ENCODE assay signal across 18 cellular contexts in the genomic region with DNA sequence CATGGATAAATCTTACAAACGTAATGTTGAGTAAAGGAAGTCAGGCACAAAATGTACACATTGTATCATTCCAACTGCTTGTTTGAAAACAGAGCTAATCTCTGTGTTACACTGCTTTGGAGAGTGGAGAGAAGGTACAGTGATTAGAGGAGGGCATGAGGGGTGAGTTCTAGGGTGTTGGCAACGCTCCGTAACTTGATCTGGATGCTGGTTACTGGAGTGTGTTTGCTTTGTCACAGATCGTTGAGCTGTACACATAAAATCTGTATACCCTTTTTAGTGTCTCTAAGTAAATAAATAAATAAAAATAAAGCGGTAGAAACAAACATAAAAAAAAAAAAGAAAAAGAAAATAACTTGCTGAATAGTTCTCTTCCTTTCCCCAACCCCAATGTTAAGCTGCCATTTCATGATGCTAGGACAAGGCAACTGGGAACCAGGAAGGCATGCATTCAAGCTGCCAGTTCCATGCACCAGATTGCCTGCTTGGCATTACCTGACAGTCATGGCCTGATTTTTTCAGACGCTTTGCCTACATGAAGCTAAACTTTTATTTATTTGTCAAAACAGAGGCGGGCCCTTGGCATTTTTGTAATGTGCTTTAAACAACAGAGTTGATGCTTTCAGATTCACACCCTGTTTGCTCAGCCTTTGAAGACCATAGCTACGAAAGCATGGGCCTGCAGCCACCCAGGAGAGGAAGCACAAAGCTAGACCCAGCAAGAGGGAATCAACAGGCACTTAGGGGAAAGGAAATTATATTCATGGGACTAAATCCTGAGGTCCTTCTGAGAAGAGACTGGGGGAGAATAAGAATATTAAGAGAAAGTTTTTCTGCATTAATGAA. TPM values are rescaled to one million over a fixed set of nuclear protein-coding genes. Genes with fewer than 3 reads are reported as not detected.
A peak's percentile ranks its signal among the peaks of the same experiment; 100 is the strongest.
DNase-seq lines count a peak whose midpoint lies in the region; ATAC-seq and TF ChIP-seq lines count a peak whose summit lies in the region.
"Had no signal": no experiment of that assay in that cellular context is flagged by ENCODE, and none has a peak within 500 bp of the region (broad histone marks: within the 10 kb centered on the region; RNA-seq: fewer than 3 reads in every experiment).

No MANE protein-coding gene starts in this region.

- intact Hi-C loops in activated T-helper 2 cell treated with anti-CD3 and anti-CD28 coated beads, Interferon-gamma antibody, Interleukin-2, Interleukin-4, amounts not matched to agents 10 μg/mL and 5 μg/mL and 100 μg/mL, durations not matched to agents 14 hours and 24 hours and 36 hours (cut with micrococcal nuclease), result no loop called here

- TF ChIP-seq CTCF in H9 (conservative IDR thresholded peaks at IDR 0.05) (no peak), chondrocyte (IDR thresholded peaks at IDR 0.05) (no peak)

- H3K9me3 ChIP-seq in H9 (ENCODE audit: control insufficient read depth, low read depth, low read length), result no peaks in the 10 kb centered on the region

- no peak overlapping the region for H3K14ac ChIP-seq in H9 (ENCODE audit: insufficient read depth, low read length)

- no peaks in the 10 kb centered on the region for H3K23me2 ChIP-seq in H9 (ENCODE audit: insufficient read length, low read depth, low read length, poor library complexity, severe bottlenecking)

- H2BK15ac ChIP-seq in H9 (ENCODE audit: low read depth, low read length), result no peak overlapping the region

- peaks cover 7% of the 10 kb centered on the region; the same call in 1 of the 2 replicates for H3K4me1 ChIP-seq in H9 (ENCODE audit: insufficient read depth, low read length)
- H3K4me1 ChIP-seq: upper lobe of right lung had no signal

- no peaks in the 10 kb centered on the region for H4K20me1 ChIP-seq in H9 (ENCODE audit: control insufficient read depth, insufficient read depth, insufficient read length)

- H3K27ac ChIP-seq in H9 (ENCODE audit: insufficient read length, low read depth, low read length), result no peak overlapping the region
- H3K27ac ChIP-seq: hepatocyte, upper lobe of right lung had no signal

- no peak overlapping the region for H2BK12ac ChIP-seq in H9 (ENCODE audit: insufficient read length, low read depth, low read length)

- H3T11ph ChIP-seq in H9 (ENCODE audit: low read length), result no peak overlapping the region

- H3K9me3 Mint-ChIP-seq in H9 (no peaks in the 10 kb centered on the region), chondrocyte (ENCODE audit: low read depth) (peaks cover 12% of the 10 kb centered on the region)
- peaks cover 5% of the 10 kb centered on the region for H3K9me3 Mint-ChIP-seq in activated T-helper 2 cell treated with anti-CD3 and anti-CD28 coated beads, Interferon-gamma antibody, Interleukin-2, Interleukin-4, amounts not matched to agents 10 μg/mL and 5 μg/mL and 100 μg/mL, durations not matched to agents 14 hours and 24 hours and 36 hours

- H3K4ac ChIP-seq in H9 (ENCODE audit: low read depth, low read length), result no peak overlapping the region

- H3K4me3 Mint-ChIP-seq in H9 (no peak overlapping the region), chondrocyte (ENCODE audit: unreplicated experiment) (no peak overlapping the region)
- no peak overlapping the region for H3K4me3 Mint-ChIP-seq in activated T-helper 2 cell treated with anti-CD3 and anti-CD28 coated beads, Interferon-gamma antibody, Interleukin-2, Interleukin-4, amounts not matched to agents 10 μg/mL and 5 μg/mL and 100 μg/mL, durations not matched to agents 14 hours and 24 hours and 36 hours (ENCODE audit: low read depth)
- H3K4me3 Mint-ChIP-seq: activated CD4-positive, alpha-beta T cell treated with anti-CD3 and anti-CD28 coated beads, Interleukin-2, amount 10 ng/mL, durations not matched to agents 7 days and 5 days; activated T-cell treated with anti-CD3 and anti-CD28 coated beads, Interleukin-2, amount 50 U/mL, for 72 hours; CD14-positive monocyte; T-helper 17 cell had no signal

- WGBS in H9 (ENCODE audit: extremely low coverage, insufficient read length, low lambda C conversion rate), result no CpG with 5 or more reads among the region's 8 CpGs

- no peak overlapping the region for H3K4me2 ChIP-seq in H9 (ENCODE audit: insufficient read depth, insufficient read length, low read length)
- H3K4me2 ChIP-seq: hepatocyte had no signal

- no peak overlapping the region for H4K5ac ChIP-seq in H9 (ENCODE audit: insufficient read length, low read depth, low read length)

- H3K79me1 ChIP-seq in H9 (ENCODE audit: insufficient read depth, low read depth, low read length, poor library complexity, severe bottlenecking), result peaks cover 7% of the 10 kb centered on the region

- H3K79me2 ChIP-seq in H9 (ENCODE audit: insufficient read depth, low read length), result peaks cover 16% of the 10 kb centered on the region; the same call in 1 of the 2 replicates

- DNase-seq in DMS 273 treated with DMSO at 0.1 percent for 48 hours (lab: John Stamatoyannopoulos, UW) (peak; percentile 5), H9 (no peak), NCI-H526 treated with DMSO at 0.1 percent for 48 hours (lab: John Stamatoyannopoulos, UW) (peak; percentile 42), left kidney (ENCODE audit: low read depth, low spot score) (peak; percentile 73), chondrocyte (ENCODE audit: low spot score) (no peak)
- DNase-seq in activated T-cell treated with anti-CD3 and anti-CD28 coated beads, Interleukin-2, amount 50 U/mL, for 1 hour, result no peak
- no peak for DNase-seq in activated T-helper 2 cell treated with anti-CD3 and anti-CD28 coated beads, Interferon-gamma antibody, Interleukin-2, Interleukin-4, amounts not matched to agents 10 μg/mL and 5 μg/mL and 100 μg/mL, durations not matched to agents 14 hours and 24 hours and 36 hours (ENCODE audit: low spot score)
- DNase-seq: activated CD4-positive, alpha-beta T cell treated with anti-CD3 and anti-CD28 coated beads, Interleukin-2, amount 10 ng/mL, durations not matched to agents 7 days and 5 days; activated T-cell treated with anti-CD3 and anti-CD28 coated beads, Interleukin-2, amount 50 U/mL, for 72 hours; anterior cingulate cortex; KBM-7; NCI-H2227 treated with DMSO at 0.1 percent for 48 hours; T-helper 17 cell; upper lobe of right lung had no signal

- no peak overlapping the region for H2BK120ac ChIP-seq in H9 (ENCODE audit: low read depth, low read length, poor library complexity, severe bottlenecking)

- H3K36me3 Mint-ChIP-seq in H9 (ENCODE audit: insufficient read depth in 1 of 3, low read depth in 3 of 3) (peaks cover 24 to 41% (median 32%) of the 10 kb centered on the region in 3 experiments), chondrocyte (ENCODE audit: low read depth) (peaks cover 12% of the 10 kb centered on the region)
- H3K36me3 Mint-ChIP-seq in activated T-helper 2 cell treated with anti-CD3 and anti-CD28 coated beads, Interferon-gamma antibody, Interleukin-2, Interleukin-4, amounts not matched to agents 10 μg/mL and 5 μg/mL and 100 μg/mL, durations not matched to agents 14 hours and 24 hours and 36 hours (ENCODE audit: low read depth), result no peaks in the 10 kb centered on the region

- no peak overlapping the region for H2BK20ac ChIP-seq in H9 (ENCODE audit: low read depth, low read length, poor library complexity, severe bottlenecking)

- H3K27me3 ChIP-seq in H9 (ENCODE audit: insufficient read depth, low read length), result no peaks in the 10 kb centered on the region
- H3K27me3 ChIP-seq: hepatocyte, upper lobe of right lung had no signal

- no peak overlapping the region for H3K9ac ChIP-seq in H9 (ENCODE audit: extremely low read depth, insufficient read length, low read length)

- H3K27me3 Mint-ChIP-seq in H9 (ENCODE audit: low read depth) (no peaks in the 10 kb centered on the region), chondrocyte (ENCODE audit: low read depth) (no peaks in the 10 kb centered on the region)
- H3K27me3 Mint-ChIP-seq in activated T-helper 2 cell treated with anti-CD3 and anti-CD28 coated beads, Interferon-gamma antibody, Interleukin-2, Interleukin-4, amounts not matched to agents 10 μg/mL and 5 μg/mL and 100 μg/mL, durations not matched to agents 14 hours and 24 hours and 36 hours (ENCODE audit: low read depth), result no peaks in the 10 kb centered on the region

- H4K8ac ChIP-seq in H9 (replicated peaks; ENCODE audit: insufficient read length, low read depth, low read length), result no peak overlapping the region

- H3K18ac ChIP-seq in H9 (ENCODE audit: insufficient read length, low read depth, low read length), result no peak overlapping the region

- H3K4me1 Mint-ChIP-seq in H9, result peaks cover 31 to 35% of the 10 kb centered on the region in 2 experiments
- no peaks in the 10 kb centered on the region for H3K4me1 Mint-ChIP-seq in chondrocyte (ENCODE audit: low read depth)
- H3K4me1 Mint-ChIP-seq in activated T-helper 2 cell treated with anti-CD3 and anti-CD28 coated beads, Interferon-gamma antibody, Interleukin-2, Interleukin-4, amounts not matched to agents 10 μg/mL and 5 μg/mL and 100 μg/mL, durations not matched to agents 14 hours and 24 hours and 36 hours (ENCODE audit: low read depth), result no peaks in the 10 kb centered on the region
- H3K4me1 Mint-ChIP-seq: activated CD4-positive, alpha-beta T cell treated with anti-CD3 and anti-CD28 coated beads, Interleukin-2, amount 10 ng/mL, durations not matched to agents 7 days and 5 days; CD14-positive monocyte; T-helper 17 cell had no signal

- H3K56ac ChIP-seq in H9 (ENCODE audit: insufficient read length, low read depth, low read length), result no peak overlapping the region

- H2BK5ac ChIP-seq in H9 (ENCODE audit: insufficient read length, low read length), result no peak overlapping the region

- no peak overlapping the region for H2AFZ ChIP-seq in H9 (ENCODE audit: low read length)
- H2AFZ ChIP-seq: hepatocyte had no signal

- no peak overlapping the region for H2AK5ac ChIP-seq in H9 (ENCODE audit: insufficient read length, low read length)

- peak overlapping the region; percentile 68 to 83 (median 69); a peak in 2 of 7 replicates for H3K27ac Mint-ChIP-seq in H9
- H3K27ac Mint-ChIP-seq in chondrocyte (ENCODE audit: unreplicated experiment), result no peak overlapping the region
- H3K27ac Mint-ChIP-seq in activated T-helper 2 cell treated with anti-CD3 and anti-CD28 coated beads, Interferon-gamma antibody, Interleukin-2, Interleukin-4, amounts not matched to agents 10 μg/mL and 5 μg/mL and 100 μg/mL, durations not matched to agents 14 hours and 24 hours and 36 hours, result no peak overlapping the region
- H3K27ac Mint-ChIP-seq: activated CD4-positive, alpha-beta T cell treated with anti-CD3 and anti-CD28 coated beads, Interleukin-2, amount 10 ng/mL, durations not matched to agents 7 days and 5 days; activated T-cell treated with anti-CD3 and anti-CD28 coated beads, Interleukin-2, amount 50 U/mL, for 72 hours; CD14-positive monocyte; T-helper 17 cell had no signal

- ATAC-seq in HG03442 (IDR thresholded peaks at IDR 0.05; ENCODE audit: unreplicated experiment), result no peak
- ATAC-seq: activated T-cell treated with anti-CD3 and anti-CD28 coated beads, Interleukin-2, amount 50 U/mL, for 72 hours; left lobe of liver; T-helper 17 cell; upper lobe of right lung had no signal

- no peak overlapping the region for H3K23ac ChIP-seq in H9 (ENCODE audit: insufficient read length, low read depth, low read length)

- no peak overlapping the region for H4K91ac ChIP-seq in H9 (ENCODE audit: insufficient read length, low read depth, low read length)

RNA-seq across cellular contexts. Expression of a gene that starts 21.2 kb away (rescaled TPM):
- total RNA-seq in H9 (2021) (39.1 and 40.9 TPM in 2 replicates), chondrocyte (4.3 to 23.1 TPM (median 20.2 TPM) in 3 replicates)
- 2.7 and 2.8 TPM in 2 replicates for total RNA-seq in activated T-helper 2 cell treated with anti-CD3 and anti-CD28 coated beads, Interferon-gamma antibody, Interleukin-2, Interleukin-4, amounts not matched to agents 10 μg/mL and 5 μg/mL and 100 μg/mL, durations not matched to agents 14 hours and 24 hours and 36 hours

Comparison
In these comparisons a context has a peak if more than half of its experiments do, and no peak if none do; other contexts are left out.
1. DNase-seq: peak in DMS 273 treated with DMSO at 0.1 percent for 48 hours (single experiment), NCI-H526 treated with DMSO at 0.1 percent for 48 hours (single experiment) and left kidney (single experiment); none in H9 (single experiment), activated T-cell treated with anti-CD3 and anti-CD28 coated beads, Interleukin-2, amount 50 U/mL, for 1 hour (single experiment), chondrocyte (single experiment) and activated T-helper 2 cell treated with anti-CD3 and anti-CD28 coated beads, Interferon-gamma antibody, Interleukin-2, Interleukin-4, amounts not matched to agents 10 μg/mL and 5 μg/mL and 100 μg/mL, durations not matched to agents 14 hours and 24 hours and 36 hours (single experiment).
2. H3K27ac Mint-ChIP-seq: peak in H9 (3 of 3); none in chondrocyte (single experiment) and activated T-helper 2 cell treated with anti-CD3 and anti-CD28 coated beads, Interferon-gamma antibody, Interleukin-2, Interleukin-4, amounts not matched to agents 10 μg/mL and 5 μg/mL and 100 μg/mL, durations not matched to agents 14 hours and 24 hours and 36 hours (single experiment).